Comparison of ENCODE assay signal across 6 cellular contexts in genomic region chr9:96360976-96361375, GRCh38. TPM values are rescaled to one million over a fixed set of nuclear protein-coding genes. Genes with fewer than 3 reads are reported as not detected.
"Had no signal": no experiment of that assay in that cellular context is flagged by ENCODE, and none has a peak within 500 bp of the region (broad histone marks: within the 10 kb centered on the region; RNA-seq: fewer than 3 reads in every experiment).

No MANE protein-coding gene starts in this region.

- ATAC-seq: GM23338 had no signal

- H3K4me3 Mint-ChIP-seq: GM23338, H9, IgD-negative memory B cell had no signal

- H3K9me3 Mint-ChIP-seq: GM23338, H9, IgD-negative memory B cell had no signal

- DNase-seq: H9, HCEC 1CT had no signal

- H3K4me3 ChIP-seq: GM23338 had no signal

- H3K27me3 Mint-ChIP-seq: IgD-negative memory B cell had no signal

- H3K4me2 ChIP-seq: GM23338 had no signal

- H3K27ac Mint-ChIP-seq: GM23338, H9 had no signal

- H3K4me1 Mint-ChIP-seq: GM23338, H9, IgD-negative memory B cell had no signal

- H2AFZ ChIP-seq: GM23338 had no signal

RNA-seq across cellular contexts. Expression of gene HSD17B3, which starts 59.0 kb away (rescaled TPM):
- total RNA-seq: GM23338, H1, H9, HT-29 had no signal
- polyA plus RNA-seq: GM23338, H1, IgD-negative memory B cell had no signal
